Comparison of ENCODE assay signal across 8 cellular contexts in the genomic region with DNA sequence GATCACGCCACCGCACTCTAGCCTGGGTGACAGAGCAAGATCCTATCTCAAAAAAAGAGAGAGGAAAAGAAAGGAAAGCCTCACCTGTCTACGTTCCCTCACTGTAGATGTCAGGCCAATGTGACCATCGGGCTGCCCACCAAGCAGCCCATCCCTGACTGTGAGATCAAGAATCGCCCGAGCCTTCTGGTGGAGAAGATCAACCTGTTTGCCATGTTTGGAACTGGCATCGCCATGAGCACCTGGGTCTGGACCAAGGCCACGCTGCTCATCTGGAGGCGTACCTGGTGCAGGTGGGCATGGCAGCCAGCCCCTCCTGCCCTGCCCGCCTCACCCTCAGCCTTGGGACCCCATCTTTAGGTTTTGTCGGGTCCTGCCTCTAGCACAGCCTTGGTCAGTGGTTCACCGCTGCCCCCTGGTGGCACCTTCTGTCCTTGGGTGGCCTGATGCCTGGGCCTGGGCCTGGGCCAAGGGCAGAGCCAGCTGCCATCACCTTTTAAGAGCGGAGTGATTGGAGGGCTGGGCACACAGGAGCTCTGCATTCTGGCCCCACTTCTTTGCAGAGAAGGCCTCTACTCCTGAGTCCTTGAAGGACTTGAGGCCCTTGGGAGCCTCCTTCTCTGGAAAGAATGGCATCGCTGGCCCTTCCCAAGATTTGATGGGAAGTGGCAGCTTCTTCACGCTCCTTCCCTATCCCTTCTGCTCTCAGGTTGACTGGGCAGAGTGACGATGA. TPM values are rescaled to one million over a fixed set of nuclear protein-coding genes. Genes with fewer than 3 reads are reported as not detected.
DNase-seq lines count a peak whose midpoint lies in the region; ATAC-seq, FAIRE-seq and TF ChIP-seq lines count a peak whose summit lies in the region.

No MANE protein-coding gene starts in this region.

- H3K36me3 ChIP-seq in bronchial epithelial cell (ENCODE audit: control insufficient read depth, insufficient read depth, low read length): peaks cover 2% of the 10 kb centered on the region

- TF ChIP-seq POLR2A in NB4 (IDR thresholded peaks at IDR 0.05; ENCODE audit: extremely low read depth, insufficient read length): no peak

- H3K4me3 ChIP-seq in AG10803 (ENCODE audit: low read length) (no peak overlapping the region), NB4 (ENCODE audit: low read depth, low read length) (no peak overlapping the region), bronchial epithelial cell (ENCODE audit: low read depth, low read length) (no peak overlapping the region)

- intact Hi-C loops in left colon (cut with DNase I, micrococcal nuclease): no loop called here

- ATAC-seq in GM18909 (IDR thresholded peaks at IDR 0.05; ENCODE audit: poor library complexity, unreplicated experiment): peak; percentile 68
- ATAC-seq in left colon: peak; percentile 92
- no peak for ATAC-seq in GM18519 (IDR thresholded peaks at IDR 0.05; ENCODE audit: low FRiP score, unreplicated experiment)

- H3K27me3 ChIP-seq in bronchial epithelial cell (ENCODE audit: control insufficient read depth, insufficient read depth, low read length): no peaks in the 10 kb centered on the region

- DNase-seq in AG10803 (ENCODE audit: low read depth) (peak; percentile 48), NB4 (ENCODE audit: low read depth) (peak; percentile 74), bronchial epithelial cell (ENCODE audit: low read depth) (peak; percentile 38), left colon (peak; percentile 50 to 87)
- peak; percentile 28 for DNase-seq in activated CD4-positive, CD25-positive, alpha-beta regulatory T cell treated with anti-CD3 and anti-CD28 coated beads, Interleukin-2, amount 50 U/mL, for 16 hours (ENCODE audit: low read depth, low spot score)
- peak; percentile 38 to 69 for DNase-seq in stimulated activated CD4-positive, alpha-beta T cell treated with anti-CD3 and anti-CD28 coated beads, Interleukin-4, amount 100 ng/mL, for 4 hours

- TF ChIP-seq CTCF in AG10803 (conservative IDR thresholded peaks at IDR 0.05; ENCODE audit: low read length) (peak; percentile 77), NB4 (IDR thresholded peaks at IDR 0.05; ENCODE audit: low read depth, low read length) (peak; percentile 97), bronchial epithelial cell (IDR thresholded peaks at IDR 0.05; ENCODE audit: insufficient read depth, low read length, severe bottlenecking) (peak; percentile 93)

- FAIRE-seq in bronchial epithelial cell (lab: Jason Lieb, UNC): no peak

RNA-seq across cellular contexts. Expression of gene AHCYL2, which starts 14.4 kb away (rescaled TPM):
- total RNA-seq in bronchial epithelial cell: 5.0 and 7.2 TPM in 2 replicates
- total RNA-seq in left colon: 100 to 1,000 TPM; 482 to 555 TPM

RNA-seq across cellular contexts. Expression of gene SMO, which starts 22.0 kb away (rescaled TPM):
- total RNA-seq in bronchial epithelial cell (2.4 and 5.0 TPM in 2 replicates), left colon (1 to 10 TPM; 1.5 to 3.6 TPM)

Comparison
In these comparisons a context has a peak if more than half of its experiments do, and no peak if none do; other contexts are left out.
1. RNA of gene AHCYL2, which starts 14.4 kb away (total RNA-seq): 482 to 555 TPM in left colon; 5.0 to 7.2 TPM in bronchial epithelial cell; every median in the first group is over 10 times any median in the second.
2. Peak in every context shown above with its lines, with median percentiles within 50 percentile points of each other: DNase-seq and CTCF ChIP-seq.